9 cellular contexts compared by ENCODE assay signal in the genomic region with DNA sequence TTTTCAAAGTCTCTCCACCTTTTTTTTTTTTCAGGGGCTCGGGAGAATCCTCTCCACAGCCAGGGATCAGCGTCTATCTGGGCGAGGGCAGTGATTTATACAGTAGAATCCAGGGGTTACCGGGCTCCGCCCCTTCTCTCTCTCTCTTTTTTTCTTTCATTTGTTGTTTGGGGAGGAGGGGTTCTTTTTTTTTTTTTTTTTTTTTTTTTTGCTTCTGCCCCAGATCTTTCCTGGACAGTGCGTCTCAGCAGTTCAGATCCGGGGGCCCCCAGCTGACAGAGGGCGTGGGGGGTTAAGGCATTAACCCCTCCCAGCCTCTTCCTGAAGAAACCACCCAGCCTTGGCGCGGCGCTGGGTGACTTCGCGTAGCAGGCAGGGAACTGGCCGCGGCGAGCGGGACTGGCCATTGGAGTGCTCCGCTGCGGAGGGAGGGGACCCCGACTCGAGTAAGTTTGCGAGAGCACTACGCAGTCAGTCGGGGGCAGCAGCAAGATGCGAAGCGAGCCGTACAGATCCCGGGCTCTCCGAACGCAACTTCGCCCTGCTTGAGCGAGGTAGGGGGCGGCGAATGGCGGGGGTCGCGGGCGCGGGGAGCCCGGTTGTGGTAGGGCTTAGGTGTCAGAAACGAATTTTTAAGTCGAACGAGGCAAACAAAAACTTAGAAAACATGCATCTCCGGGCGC. TPM values are rescaled to one million over a fixed set of nuclear protein-coding genes. Genes with fewer than 3 reads are reported as not detected.
A peak's percentile ranks its signal among the peaks of the same experiment; 100 is the strongest.
DNase-seq lines count a peak whose midpoint lies in the region; ATAC-seq and TF ChIP-seq lines count a peak whose summit lies in the region.
"Had no signal": no experiment of that assay in that cellular context is flagged by ENCODE, and none has a peak within 500 bp of the region (broad histone marks: within the 10 kb centered on the region; RNA-seq: fewer than 3 reads in every experiment).

A gene (plus strand): TSS at position 474 of the 683 bp plus-strand sequence. CDS start 1,966 bp downstream, outside the sequence.

- no peaks in the 10 kb centered on the region for H3K27me3 Mint-ChIP-seq in activated naive CD8-positive, alpha-beta T cell treated with anti-CD3 and anti-CD28 coated beads for 36 hours

- peaks cover 41% of the 10 kb centered on the region for H3K4me1 Mint-ChIP-seq in activated naive CD8-positive, alpha-beta T cell treated with anti-CD3 and anti-CD28 coated beads for 36 hours

- H3K9me3 ChIP-seq in SJCRH30 (replicated peaks) (no peaks in the 10 kb centered on the region), trophoblast cell (ENCODE audit: insufficient read depth, low read depth, low read length) (no peaks in the 10 kb centered on the region), upper lobe of right lung (no peaks in the 10 kb centered on the region)

- no peak for TF ChIP-seq CTCF in upper lobe of right lung (IDR thresholded peaks at IDR 0.05)

- no peak within 1 kb of the TSS for H3K14ac ChIP-seq in trophoblast cell (ENCODE audit: low read length)

- H2AFZ ChIP-seq in trophoblast cell (ENCODE audit: insufficient read depth, low read length, poor library complexity): peak within 1 kb of the TSS; percentile 45

- no peaks in the 10 kb centered on the region for H3K79me2 ChIP-seq in trophoblast cell (ENCODE audit: control insufficient read depth, insufficient read depth, low read length, poor library complexity)

- H3K36me3 Mint-ChIP-seq in activated naive CD8-positive, alpha-beta T cell treated with anti-CD3 and anti-CD28 coated beads for 36 hours: peaks cover 61% of the 10 kb centered on the region

- WGBS in trophoblast cell (ENCODE audit: extremely low coverage, insufficient coverage, insufficient read length): no CpG with 5 or more reads among the region's 45 CpGs

- no peak within 1 kb of the TSS for H2BK12ac ChIP-seq in trophoblast cell (ENCODE audit: low read length)

- DNase-seq in DMS 273 (lab: John Stamatoyannopoulos, UW; ENCODE audit: unreplicated experiment) (peak; percentile 64), DMS 273 treated with DMSO at 0.1 percent for 48 hours (lab: John Stamatoyannopoulos, UW) (no peak), SJCRH30 (peak; percentile 88 to 90), Right ventricle myocardium superior (peak; percentile 91), trophoblast cell (peak in 1 of 2 donors; percentile 39), upper lobe of right lung (peak; percentile 83)
- DNase-seq in activated naive CD8-positive, alpha-beta T cell treated with anti-CD3 and anti-CD28 coated beads for 36 hours: peak; percentile 75

- peak within 1 kb of the TSS; percentile 67 for H3K27ac ChIP-seq in SJCRH30
- H3K27ac ChIP-seq in trophoblast cell (ENCODE audit: low read depth, low read length): no peak within 1 kb of the TSS
- peak within 1 kb of the TSS; percentile 90 for H3K27ac ChIP-seq in upper lobe of right lung
- H3K27ac ChIP-seq: 22Rv1 had no signal

- no peaks in the 10 kb centered on the region for H3K27me3 ChIP-seq in SJCRH30
- peaks cover 16% of the 10 kb centered on the region for H3K27me3 ChIP-seq in trophoblast cell (ENCODE audit: insufficient read depth, low read length)
- H3K27me3 ChIP-seq in upper lobe of right lung: no peaks in the 10 kb centered on the region

- no peak within 1 kb of the TSS for H4K8ac ChIP-seq in trophoblast cell (ENCODE audit: low read depth, low read length)

- no peak within 1 kb of the TSS for H3K23ac ChIP-seq in trophoblast cell (ENCODE audit: low read length)

- H3K27ac Mint-ChIP-seq in activated naive CD8-positive, alpha-beta T cell treated with anti-CD3 and anti-CD28 coated beads for 36 hours: peak within 1 kb of the TSS; percentile 97

- no peak within 1 kb of the TSS for H3K18ac ChIP-seq in trophoblast cell (ENCODE audit: low read length)

- H2BK120ac ChIP-seq in trophoblast cell (ENCODE audit: insufficient read depth, low read length, poor library complexity): no peak within 1 kb of the TSS

- H2AK5ac ChIP-seq in trophoblast cell (ENCODE audit: low read length): no peak within 1 kb of the TSS

- peak within 1 kb of the TSS; percentile 97 for H3K4me3 Mint-ChIP-seq in activated naive CD8-positive, alpha-beta T cell treated with anti-CD3 and anti-CD28 coated beads for 36 hours

- no peaks in the 10 kb centered on the region for H3K79me1 ChIP-seq in trophoblast cell (ENCODE audit: low read length)

- H4K12ac ChIP-seq in trophoblast cell (ENCODE audit: low read depth, low read length): no peak within 1 kb of the TSS

- H4K91ac ChIP-seq in trophoblast cell (ENCODE audit: low read depth, low read length): no peak within 1 kb of the TSS

- no peak within 1 kb of the TSS for H3K4ac ChIP-seq in trophoblast cell (ENCODE audit: low read depth, low read length)

- H3K9me3 Mint-ChIP-seq in activated naive CD8-positive, alpha-beta T cell treated with anti-CD3 and anti-CD28 coated beads for 36 hours: peaks cover 5% of the 10 kb centered on the region

- peak within 1 kb of the TSS; percentile 86 for H3K4me2 ChIP-seq in trophoblast cell (ENCODE audit: low read length)

- no peak within 1 kb of the TSS for H3K9ac ChIP-seq in trophoblast cell (ENCODE audit: low read length)

- ATAC-seq in HG03060 (IDR thresholded peaks at IDR 0.05; ENCODE audit: low read depth, unreplicated experiment): peak; percentile 8
- peak; percentile 72 for ATAC-seq in Right ventricle myocardium superior (ENCODE audit: poor library complexity)
- peak; percentile 70 for ATAC-seq in upper lobe of right lung

- peak within 1 kb of the TSS; percentile 67 for H3K4me3 ChIP-seq in SJCRH30
- H3K4me3 ChIP-seq in trophoblast cell (ENCODE audit: low read depth, low read length): peak within 1 kb of the TSS; percentile 69
- H3K4me3 ChIP-seq in upper lobe of right lung: peak within 1 kb of the TSS; percentile 62

- intact Hi-C loops in Right ventricle myocardium superior (cut with DNase I) (loop anchor here (5.0 to 10.0 kb wide), 3 partner anchors 52 to 209 kb away; a partner anchor contains a TSS), upper lobe of right lung (cut with DNase I) (no loop called here)

- H3K4me1 ChIP-seq in SJCRH30: peaks cover 9% of the 10 kb centered on the region
- peaks cover 0 to 3% of the 10 kb centered on the region in 2 experiments for H3K4me1 ChIP-seq in trophoblast cell (ENCODE audit: control insufficient read depth in 1 of 2, insufficient read depth in 2 of 2, low read length in 2 of 2)
- H3K4me1 ChIP-seq in upper lobe of right lung: no peaks in the 10 kb centered on the region

- H3K36me3 ChIP-seq in SJCRH30 (peaks cover 21% of the 10 kb centered on the region), trophoblast cell (ENCODE audit: control insufficient read depth in 1 of 2, insufficient read depth in 2 of 2, low read length in 2 of 2) (no peaks in the 10 kb centered on the region), upper lobe of right lung (peaks cover 9% of the 10 kb centered on the region)

- no peak within 1 kb of the TSS for H2BK5ac ChIP-seq in trophoblast cell (ENCODE audit: low read depth, low read length, poor library complexity)

RNA-seq across cellular contexts. Expression of the gene that starts here (rescaled TPM):
- 21.6 and 22.4 TPM in 2 replicates for total RNA-seq in SJCRH30 (2014; rRNA removed; shearing (Covaris generic))
- 10 to 100 TPM; 72.6 to 75.9 TPM for total RNA-seq in activated naive CD8-positive, alpha-beta T cell treated with anti-CD3 and anti-CD28 coated beads for 36 hours
- total RNA-seq in Right ventricle myocardium superior (50.9 TPM), upper lobe of right lung (134 TPM)
- 4.1 and 5.7 TPM in 2 replicates for polyA plus RNA-seq in trophoblast cell (2013)

Comparison
In these comparisons a context has a peak if more than half of its experiments do, and no peak if none do; other contexts are left out.
1. ATAC-seq: peak in every context shown above with its lines; median percentile 72 in Right ventricle myocardium superior; 70 in upper lobe of right lung; 8 in HG03060.